8 cellular contexts compared by ENCODE assay signal in genomic region chr7:91940572-91941341, GRCh38. TPM values are rescaled to one million over a fixed set of nuclear protein-coding genes. Genes with fewer than 3 reads are reported as not detected.
DNase-seq lines count a peak whose midpoint lies in the region; ATAC-seq and TF ChIP-seq lines count a peak whose summit lies in the region.

Gene AKAP9 (plus strand): TSS chr7:91940862. CDS start chr7:91941100, 238 bp downstream.

- H3K36me3 Mint-ChIP-seq in activated naive CD8-positive, alpha-beta T cell treated with anti-CD3 and anti-CD28 coated beads, Interleukin-2, amount 50 U/mL, for 24 hours (ENCODE audit: low read depth), result no peaks in the 10 kb centered on the region
- no peaks in the 10 kb centered on the region for H3K36me3 Mint-ChIP-seq in progenitor cell of endocrine pancreas (ENCODE audit: insufficient read depth)

- no peaks in the 10 kb centered on the region for H3K27me3 ChIP-seq in heart left ventricle
- no peaks in the 10 kb centered on the region for H3K27me3 ChIP-seq in upper lobe of right lung

- TF ChIP-seq POLR2A in GM10847 (IDR thresholded peaks at IDR 0.05; ENCODE audit: extremely low read depth, insufficient read length), result peak; percentile 67
- peak in 1 of 2 donors; percentile 68 for TF ChIP-seq POLR2A in heart left ventricle (IDR thresholded peaks at IDR 0.05)

- WGBS in heart left ventricle, 4 donors, result 0 to 1% (median 0%) methylated on average over 25 to 59 of the region's 59 CpGs

- peak within 1 kb of the TSS; percentile 96 for H3K27ac Mint-ChIP-seq in activated naive CD8-positive, alpha-beta T cell treated with anti-CD3 and anti-CD28 coated beads, Interleukin-2, amount 50 U/mL, for 24 hours
- H3K27ac Mint-ChIP-seq in progenitor cell of endocrine pancreas, result peak within 1 kb of the TSS; percentile 97

- ATAC-seq in HG02571 (IDR thresholded peaks at IDR 0.05; ENCODE audit: unreplicated experiment), result peak; percentile 97
- ATAC-seq in activated naive CD8-positive, alpha-beta T cell treated with anti-CD3 and anti-CD28 coated beads, Interleukin-2, amount 50 U/mL, for 24 hours, result peak; percentile 97
- ATAC-seq in heart left ventricle, result peak; percentile 94 to 98 (median 96)
- ATAC-seq in upper lobe of right lung, result peak; percentile 98

- intact Hi-C loops in heart left ventricle (cut with DNase I) (loop anchor here in 5 of 10 donors (2.0 to 10.0 kb wide), 5 partner anchors 56 to 192 kb away; partner anchors contain the start of genes MTERF1 (in 3 of the 5) and CYP51A1 (in 1 of the 5)), upper lobe of right lung (cut with DNase I) (no loop called here)

- peak within 1 kb of the TSS; percentile 90 for H3K4me3 Mint-ChIP-seq in activated naive CD8-positive, alpha-beta T cell treated with anti-CD3 and anti-CD28 coated beads, Interleukin-2, amount 50 U/mL, for 24 hours
- peak within 1 kb of the TSS; percentile 94 for H3K4me3 Mint-ChIP-seq in progenitor cell of endocrine pancreas (ENCODE audit: low read depth)

- H3K9me3 Mint-ChIP-seq in activated naive CD8-positive, alpha-beta T cell treated with anti-CD3 and anti-CD28 coated beads, Interleukin-2, amount 50 U/mL, for 24 hours, result no peaks in the 10 kb centered on the region
- no peaks in the 10 kb centered on the region for H3K9me3 Mint-ChIP-seq in progenitor cell of endocrine pancreas (ENCODE audit: low read depth)

- H3K27ac ChIP-seq in heart left ventricle (peak within 1 kb of the TSS; percentile 86 to 96 (median 92)), upper lobe of right lung (peak within 1 kb of the TSS; percentile 91)

- DNase-seq in NCI-H1048 (lab: John Stamatoyannopoulos, UW) (peak; percentile 68), SW480 (ENCODE audit: low spot score) (peak; percentile 98), heart left ventricle (peak; percentile 90 to 94 (median 92)), progenitor cell of endocrine pancreas (ENCODE audit: low spot score, unreplicated experiment) (peak; percentile 76), upper lobe of right lung (peak; percentile 96)
- peak; percentile 89 for DNase-seq in activated naive CD8-positive, alpha-beta T cell treated with anti-CD3 and anti-CD28 coated beads, Interleukin-2, amount 50 U/mL, for 24 hours

- H3K4me3 ChIP-seq in heart left ventricle (peak within 1 kb of the TSS; percentile 68 to 90 (median 80)), upper lobe of right lung (peak within 1 kb of the TSS; percentile 95)

- H3K4me1 ChIP-seq in heart left ventricle (peaks cover 0 to 32% (median 22%) of the 10 kb centered on the region in 12 donors), upper lobe of right lung (peaks cover 20% of the 10 kb centered on the region)

- H3K9me3 ChIP-seq in heart left ventricle (no peaks in the 10 kb centered on the region), upper lobe of right lung (no peaks in the 10 kb centered on the region)

- TF ChIP-seq CTCF in heart left ventricle (IDR thresholded peaks at IDR 0.05), result no peak
- no peak for TF ChIP-seq CTCF in progenitor cell of endocrine pancreas (IDR thresholded peaks at IDR 0.05; ENCODE audit: unreplicated experiment)
- TF ChIP-seq CTCF in upper lobe of right lung (IDR thresholded peaks at IDR 0.05), result no peak

- H3K36me3 ChIP-seq in heart left ventricle (no peaks in the 10 kb centered on the region), upper lobe of right lung (no peaks in the 10 kb centered on the region)

- peaks cover 30% of the 10 kb centered on the region for H3K4me1 Mint-ChIP-seq in activated naive CD8-positive, alpha-beta T cell treated with anti-CD3 and anti-CD28 coated beads, Interleukin-2, amount 50 U/mL, for 24 hours
- H3K4me1 Mint-ChIP-seq in progenitor cell of endocrine pancreas (ENCODE audit: low read depth), result peaks cover 20% of the 10 kb centered on the region

- H3K27me3 Mint-ChIP-seq in activated naive CD8-positive, alpha-beta T cell treated with anti-CD3 and anti-CD28 coated beads, Interleukin-2, amount 50 U/mL, for 24 hours, result peaks cover 1% of the 10 kb centered on the region
- no peaks in the 10 kb centered on the region for H3K27me3 Mint-ChIP-seq in progenitor cell of endocrine pancreas

RNA-seq across cellular contexts. Expression of gene AKAP9, which starts in this region (rescaled TPM):
- total RNA-seq in heart left ventricle (10 to 100 TPM; 38.2 to 58.6 (median 51.8) TPM), progenitor cell of endocrine pancreas (101 and 105 TPM in 2 replicates), upper lobe of right lung (85.3 TPM)
- polyA plus RNA-seq in heart left ventricle, result 10 to 100 TPM; 13.2 to 22.3 TPM

Comparison
In these comparisons a context has a peak if more than half of its experiments do, and no peak if none do; other contexts are left out.
1. Peak in every context shown above with its lines: DNase-seq, ATAC-seq, H3K4me3 ChIP-seq and H3K27ac ChIP-seq.